10 cellular contexts compared by ENCODE assay signal in genomic region chr2:20593072-20594034, GRCh38. TPM values are rescaled to one million over a fixed set of nuclear protein-coding genes. Genes with fewer than 3 reads are reported as not detected.
A peak's percentile ranks its signal among the peaks of the same experiment; 100 is the strongest.
DNase-seq lines count a peak whose midpoint lies in the region; ATAC-seq and TF ChIP-seq lines count a peak whose summit lies in the region.
"Had no signal": no experiment of that assay in that cellular context is flagged by ENCODE, and none has a peak within 500 bp of the region (broad histone marks: within the 10 kb centered on the region; RNA-seq: fewer than 3 reads in every experiment).

No MANE protein-coding gene starts in this region.

- H3K27ac ChIP-seq in breast epithelium (peak overlapping the region; percentile 76 to 91), liver (ENCODE audit: low read depth in 1 of 2, low read length in 2 of 2) (peak overlapping the region; percentile 82 to 85), upper lobe of right lung (peak overlapping the region; percentile 87)
- H3K27ac ChIP-seq: 22Rv1 had no signal

- H3K36me3 ChIP-seq in breast epithelium = no peaks in the 10 kb centered on the region
- no peaks in the 10 kb centered on the region for H3K36me3 ChIP-seq in liver (ENCODE audit: control insufficient read depth in 4 of 4, insufficient read depth in 3 of 4, low read depth in 1 of 4, low read length in 3 of 4)
- no peaks in the 10 kb centered on the region for H3K36me3 ChIP-seq in upper lobe of right lung

- no peaks in the 10 kb centered on the region for H3K9me3 ChIP-seq in breast epithelium
- no peaks in the 10 kb centered on the region for H3K9me3 ChIP-seq in liver (ENCODE audit: control insufficient read depth in 4 of 4, low read length in 3 of 4)
- H3K9me3 ChIP-seq in upper lobe of right lung = no peaks in the 10 kb centered on the region

- H3K4me3 ChIP-seq in breast epithelium (no peak overlapping the region), liver (ENCODE audit: low read depth in 1 of 3, low read length in 3 of 3) (peak overlapping the region in 1 of 3 donors; percentile 47), upper lobe of right lung (no peak overlapping the region)

- intact Hi-C loops in breast epithelium (cut with DNase I; ENCODE audit: low total_unique reads) (loop anchor here (1.0 kb wide), 1 partner anchor 121 kb away; no protein-coding TSS in a partner anchor), upper lobe of right lung (cut with DNase I) (no loop called here)

- TF ChIP-seq POLR2A in breast epithelium (IDR thresholded peaks at IDR 0.05) = no peak

- ATAC-seq in upper lobe of right lung (peak; percentile 91), GM21515 (IDR thresholded peaks at IDR 0.05; ENCODE audit: unreplicated experiment) (no peak)

- H3K4me1 ChIP-seq in breast epithelium (peaks cover 0 to 9% of the 10 kb centered on the region in 2 donors), liver (ENCODE audit: control insufficient read depth in 4 of 4, insufficient read depth in 4 of 4, low read length in 3 of 4) (peaks cover 44 to 73% (median 56%) of the 10 kb centered on the region in 4 donors), upper lobe of right lung (peaks cover 68% of the 10 kb centered on the region)

- 34% methylated on average over 17 of the region's 18 CpGs for WGBS in liver

- peak; percentile 60 to 75 for TF ChIP-seq RAD21 in liver (IDR thresholded peaks at IDR 0.05)

- no peak for TF ChIP-seq CTCF in breast epithelium (IDR thresholded peaks at IDR 0.05)
- TF ChIP-seq CTCF in liver (IDR thresholded peaks at IDR 0.05; ENCODE audit: low read depth, low read length, missing input control) = peak; percentile 23
- no peak for TF ChIP-seq CTCF in upper lobe of right lung (IDR thresholded peaks at IDR 0.05)

- H3K27me3 ChIP-seq in breast epithelium = no peaks in the 10 kb centered on the region
- H3K27me3 ChIP-seq in liver (ENCODE audit: control insufficient read depth in 4 of 4, insufficient read depth in 4 of 4, low read length in 3 of 4) = no peaks in the 10 kb centered on the region
- H3K27me3 ChIP-seq in upper lobe of right lung = no peaks in the 10 kb centered on the region

- DNase-seq in NOMO-1 treated with DMSO at 0.1 percent for 48 hours (lab: John Stamatoyannopoulos, UW; ENCODE audit: unreplicated experiment) (peak; percentile 35), NOMO-1 treated with dmso at 0.1 percent for 144 hours (lab: John Stamatoyannopoulos, UW; ENCODE audit: unreplicated experiment) (no peak), breast epithelium (ENCODE audit: low spot score in 2 of 2) (peak in 1 of 2 donors; percentile 52), upper lobe of right lung (peak; percentile 92), NCI-H1417 (lab: John Stamatoyannopoulos, UW) (no peak), NCI-H2227 (lab: John Stamatoyannopoulos, UW; ENCODE audit: unreplicated experiment) (no peak)
- DNase-seq: stimulated activated CD4-positive, alpha-beta T cell treated with anti-CD3 and anti-CD28 coated beads, Interleukin-4, amount 100 ng/mL, for 4 hours had no signal

- H3K9ac ChIP-seq in liver (ENCODE audit: low read depth in 1 of 2, low read length in 2 of 2) = no peak overlapping the region

TF ChIP-seq in liver, 16 proteins besides CTCF, POLR2A, EP300 and RAD21:
- TF ChIP-seq SP1 (IDR thresholded peaks at IDR 0.05) = peak; percentile 100
- peak; percentile 99 for TF ChIP-seq ATF3 (IDR thresholded peaks at IDR 0.05)
- peak; percentile 86 for TF ChIP-seq HNF4G (IDR thresholded peaks at IDR 0.05)
- TF ChIP-seq GABPA (IDR thresholded peaks at IDR 0.05 in 1 of 2, conservative IDR thresholded peaks at IDR 0.05 in 1 of 2) = peak in 1 of 2 donors; percentile 78
- no peak for TF ChIP-seq TAF1 (conservative IDR thresholded peaks at IDR 0.05)
- TF ChIP-seq FOXA2 (IDR thresholded peaks at IDR 0.05) = peak; percentile 88
- peak; percentile 91 for TF ChIP-seq REST (IDR thresholded peaks at IDR 0.05)
- TF ChIP-seq MAX (IDR thresholded peaks at IDR 0.05) = peak; percentile 95
- TF ChIP-seq RXRA (IDR thresholded peaks at IDR 0.05) = peak; percentile 100
- TF ChIP-seq ZBTB33 (IDR thresholded peaks at IDR 0.05) = peak; percentile 96
- TF ChIP-seq YY1 (IDR thresholded peaks at IDR 0.05) = peak; percentile 83
- peak; percentile 98 for TF ChIP-seq FOXA1 (IDR thresholded peaks at IDR 0.05)
- peak; percentile 97 for TF ChIP-seq NR2F2 (IDR thresholded peaks at IDR 0.05)
- TF ChIP-seq EGR1 (IDR thresholded peaks at IDR 0.05; ENCODE audit: low read depth in 2 of 2) = peak; percentile 26 to 90
- peak; percentile 99 for TF ChIP-seq JUND (IDR thresholded peaks at IDR 0.05)
- peak; percentile 95 to 99 for TF ChIP-seq HNF4A (conservative IDR thresholded peaks at IDR 0.05)

RNA-seq across cellular contexts. Expression of gene HS1BP3, which starts 57.5 kb away (rescaled TPM):
- 10 to 100 TPM; 19.0 to 31.8 (median 25.9) TPM for total RNA-seq in breast epithelium
- total RNA-seq in liver = 10 to 100 TPM in 1 of 2 donors, 1 to 10 TPM in 1; 7.7 to 14.1 TPM
- 10 to 100 TPM in 1 of 2 donors, 1 to 10 TPM in 1; 7.8 to 15.4 TPM for polyA plus RNA-seq in liver
- 35.8 TPM for total RNA-seq in upper lobe of right lung

Comparison
In these comparisons a context has a peak if more than half of its experiments do, and no peak if none do; other contexts are left out.
1. DNase-seq: peak in NOMO-1 treated with DMSO at 0.1 percent for 48 hours (single experiment) and upper lobe of right lung (single experiment); none in NOMO-1 treated with dmso at 0.1 percent for 144 hours (single experiment), NCI-H1417 (0 of 3) and NCI-H2227 (single experiment).
2. Peak in every context shown above with its lines, with median percentiles within 50 percentile points of each other: H3K27ac ChIP-seq.